Comparison of ENCODE assay signal across 28 cellular contexts in the genomic region with DNA sequence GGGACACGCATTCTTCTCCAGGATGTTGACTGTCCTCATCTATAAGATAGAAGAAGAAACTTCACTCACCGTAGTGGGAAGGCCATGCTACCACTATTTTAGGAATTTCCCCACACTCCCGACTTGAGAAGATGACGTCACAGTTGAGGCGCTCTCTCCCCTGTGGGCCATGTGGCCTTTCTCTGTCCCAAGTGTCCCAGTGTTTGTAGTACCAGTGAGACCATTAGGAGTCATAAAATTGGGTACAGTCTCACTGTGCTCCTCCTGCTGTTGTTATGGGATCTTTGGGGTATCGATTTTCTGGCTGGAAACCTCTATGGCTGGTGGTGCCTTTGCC. TPM values are rescaled to one million over a fixed set of nuclear protein-coding genes. Genes with fewer than 3 reads are reported as not detected.
"Had no signal": no experiment of that assay in that cellular context is flagged by ENCODE, and none has a peak within 500 bp of the region (broad histone marks: within the 10 kb centered on the region; RNA-seq: fewer than 3 reads in every experiment).

No MANE protein-coding gene starts in this region.

- H3K4me3 Mint-ChIP-seq: T-cell had no signal

- H3K9me3 ChIP-seq: MG63, SK-N-SH had no signal

- ATAC-seq: Panc1, PC-3, T-cell had no signal

- H3K27ac Mint-ChIP-seq: T-cell had no signal

- H3K4me3 ChIP-seq: MG63 had no signal

- DNase-seq: KG1; MG63; NCI-H1092; NCI-H1105 treated with DMSO at 0.1 percent for 48 hours; NCI-H1417 treated with DMSO at 0.1 percent for 48 hours; NCI-H146; NCI-H1694 treated with DMSO at 0.1 percent for 48 hours; NCI-H1930; NCI-H2081; NCI-H2107; NCI-H2171; NCI-H226; NCI-H446; NCI-H510A; NCI-H524 treated with DMSO at 0.1 percent for 48 hours; NCI-H69; NCI-H774; NK-92 treated with Interleukin-12 subunit alpha and Interleukin-12 subunit beta, amount 100 ng/mL, for 24 hours; PC-3; SK-N-SH; SW 1271; T-cell had no signal

- H3K4me2 ChIP-seq: SK-N-SH had no signal

- H3K27ac ChIP-seq: HL-60, RWPE1 had no signal

- H3K36me3 Mint-ChIP-seq: T-cell had no signal

- H3K36me3 ChIP-seq: MG63 had no signal

- H3K9ac ChIP-seq: SK-N-SH had no signal

- FAIRE-seq: HTR-8/SVneo had no signal

- H3K27me3 ChIP-seq: MG63 had no signal

RNA-seq across cellular contexts. Expression of a gene that starts 7.2 kb away (rescaled TPM):
- total RNA-seq: OCI-LY7, PC-3, SK-MEL-5 had no signal
- polyA plus RNA-seq: SK-N-SH had no signal
